ENCODE assay signal across 10 cellular contexts in genomic region chr5:40551706-40552557, GRCh38.
A peak's percentile ranks its signal among the peaks of the same experiment; 100 is the strongest.
DNase-seq lines count a peak whose midpoint lies in the region; ATAC-seq and TF ChIP-seq lines count a peak whose summit lies in the region.
"Had no signal": no experiment of that assay in that cellular context is flagged by ENCODE, and none has a peak within 500 bp of the region (broad histone marks: within the 10 kb centered on the region; RNA-seq: fewer than 3 reads in every experiment).

No MANE protein-coding gene starts in this region.

- H3K9me3 Mint-ChIP-seq in osteocyte (ENCODE audit: unreplicated experiment) = no peaks in the 10 kb centered on the region

- peak overlapping the region; percentile 92 for H3K27ac ChIP-seq in PC-3 (ENCODE audit: low read length)

- no peaks in the 10 kb centered on the region for H3K36me3 ChIP-seq in PC-3 (ENCODE audit: low read depth, low read length)

- in situ Hi-C loops in Caki2 (cut with HindIII; ENCODE audit: low pct_unique_long_range_greater_than_20kb, low sequenced_read_pairs) = no loop called here

- no peaks in the 10 kb centered on the region for H3K9me2 ChIP-seq in PC-3 (replicated peaks; ENCODE audit: low read length)

- peak overlapping the region; percentile 68 for H3K4me2 ChIP-seq in PC-3 (ENCODE audit: low read length)

- H4K20me1 ChIP-seq in PC-3 (ENCODE audit: low read length) = no peaks in the 10 kb centered on the region

- DNase-seq in Caki2 (ENCODE audit: low read depth) (peak; percentile 83), PC-3 (peak; percentile 98), epithelial cell of proximal tubule (ENCODE audit: low read depth) (peak; percentile 60), osteocyte (ENCODE audit: extremely low spot score, unreplicated experiment) (no peak), posterior vena cava (ENCODE audit: low spot score) (no peak)
- DNase-seq in activated CD4-positive, alpha-beta T cell treated with anti-CD3 and anti-CD28 coated beads for 4 hours = no peak
- DNase-seq: DND-41, NCI-H1436 had no signal

- peak overlapping the region; percentile 56 for H3K9ac ChIP-seq in PC-3 (ENCODE audit: low read length)

- no peak for TF ChIP-seq CTCF in PC-3 (conservative IDR thresholded peaks at IDR 0.05; ENCODE audit: low read depth, low read length)
- TF ChIP-seq CTCF in epithelial cell of proximal tubule (conservative IDR thresholded peaks at IDR 0.05; ENCODE audit: low read depth, low read length) = no peak
- no peak for TF ChIP-seq CTCF in osteocyte (IDR thresholded peaks at IDR 0.05)

- POLR2A ChIA-PET in PC-3 (lab: Charles Lee; ENCODE audit: unreplicated experiment) = interaction anchor here (0.6 to 0.7 kb wide), 2 partner anchors 62 to 131 kb away, joined by 3 read pairs; no protein-coding TSS in a partner anchor

- H3K4me3 Mint-ChIP-seq in osteocyte (ENCODE audit: unreplicated experiment) = peak overlapping the region; percentile 11

- CTCF ChIA-PET in PC-3 (lab: Charles Lee) = interaction anchor here (0.6 to 0.8 kb wide), 3 partner anchors 34 to 604 kb away, joined by 3 to 4 read pairs (median 3); no protein-coding TSS in a partner anchor

- H3K27ac Mint-ChIP-seq in osteocyte (ENCODE audit: unreplicated experiment) = peak overlapping the region; percentile 93

- H3K9me3 ChIP-seq in PC-3 (ENCODE audit: low read length) = no peaks in the 10 kb centered on the region

- peak overlapping the region; percentile 44 for H3K4me3 ChIP-seq in PC-3 (ENCODE audit: low read length)
- no peak overlapping the region for H3K4me3 ChIP-seq in epithelial cell of proximal tubule (ENCODE audit: low read depth, low read length)

- H3K4me1 ChIP-seq in PC-3 (ENCODE audit: insufficient read depth, low read length) = peaks cover 41% of the 10 kb centered on the region

- intact Hi-C loops in PC-3 (cut with micrococcal nuclease) (loop anchor here (1.0 to 5.0 kb wide), 5 partner anchors 35 to 170 kb away; partner anchors contain the start of gene PTGER4), posterior vena cava (cut with DNase I) (no loop called here)

- no peaks in the 10 kb centered on the region for H3K27me3 Mint-ChIP-seq in osteocyte (ENCODE audit: unreplicated experiment)

- H3F3A ChIP-seq in PC-3 (ENCODE audit: low read length, unreplicated experiment) = no peaks in the 10 kb centered on the region

- H3K4me1 Mint-ChIP-seq in osteocyte (ENCODE audit: unreplicated experiment) = peaks cover 53% of the 10 kb centered on the region

- H2AFZ ChIP-seq in PC-3 (ENCODE audit: low read length) = peak overlapping the region; percentile 16

- no peaks in the 10 kb centered on the region for H3K36me3 Mint-ChIP-seq in osteocyte (ENCODE audit: unreplicated experiment)

- TSS peak; percentile 64 for BruUV-seq in PC-3 (replicated peaks; lab: Mats Ljungman, UMichigan)

- H3K79me2 ChIP-seq in PC-3 (ENCODE audit: low read length) = no peaks in the 10 kb centered on the region

- peak; percentile 93 for ATAC-seq in PC-3
- ATAC-seq in GM19455 (IDR thresholded peaks at IDR 0.05; ENCODE audit: unreplicated experiment) = no peak
- ATAC-seq in HG02973 (IDR thresholded peaks at IDR 0.05; ENCODE audit: unreplicated experiment) = no peak

- H3K27me3 ChIP-seq in PC-3 (ENCODE audit: low read length) = no peaks in the 10 kb centered on the region

Comparison
In these comparisons a context has a peak if more than half of its experiments do, and no peak if none do; other contexts are left out.
1. DNase-seq: peak in Caki2 (single experiment), PC-3 (single experiment) and epithelial cell of proximal tubule (single experiment); none in osteocyte (single experiment), posterior vena cava (single experiment) and activated CD4-positive, alpha-beta T cell treated with anti-CD3 and anti-CD28 coated beads for 4 hours (0 of 2).